Comparison of ENCODE assay signal across 8 cellular contexts in the genomic region with DNA sequence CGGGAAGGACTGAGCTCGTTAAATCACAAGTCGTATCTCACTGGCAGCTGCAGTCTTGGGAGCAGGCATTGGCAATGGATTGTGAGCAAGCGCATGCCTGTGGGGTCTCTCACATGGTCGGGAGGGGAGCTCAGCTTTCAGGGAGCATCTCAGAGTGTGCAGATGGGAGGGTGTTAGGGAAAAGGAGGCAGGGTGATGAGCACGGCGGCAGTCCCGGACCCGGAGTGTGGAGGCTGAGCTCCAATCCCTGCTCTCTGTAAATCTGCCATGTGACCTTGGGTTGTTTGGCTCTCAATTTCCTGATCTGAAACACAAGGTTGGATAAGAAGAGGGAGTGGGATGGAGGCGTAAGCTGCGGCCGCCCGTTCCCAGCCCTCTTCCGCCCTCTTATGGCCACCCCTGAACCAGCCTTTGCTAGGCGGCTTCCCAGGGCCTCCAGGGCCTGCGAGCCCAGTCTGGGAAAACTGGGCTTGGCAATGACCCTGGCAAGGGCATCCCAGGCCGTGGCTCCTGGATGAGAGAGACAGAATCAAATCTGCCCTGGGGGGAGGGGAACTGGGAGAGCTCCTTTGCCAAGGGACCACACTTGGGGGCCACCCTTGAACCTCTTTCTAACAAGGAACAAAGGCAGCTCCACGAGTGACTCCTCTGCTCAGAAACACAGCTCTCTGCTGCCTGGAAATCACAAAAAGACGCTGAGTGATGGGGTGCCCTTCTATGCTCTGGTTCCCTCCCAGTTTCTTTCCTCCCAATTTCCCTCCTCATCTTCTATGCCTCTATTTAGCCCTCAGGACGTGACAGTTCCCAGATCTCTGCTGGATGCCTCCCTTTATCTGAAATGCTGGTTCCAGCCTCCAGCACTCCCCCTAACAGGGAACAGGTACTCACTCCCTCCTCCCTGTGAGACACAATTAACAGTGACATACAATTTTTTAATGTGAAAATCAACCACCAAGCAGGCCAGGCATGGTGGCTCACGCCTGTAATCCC. TPM values are rescaled to one million over a fixed set of nuclear protein-coding genes. Genes with fewer than 3 reads are reported as not detected.
DNase-seq lines count a peak whose midpoint lies in the region; ATAC-seq and TF ChIP-seq lines count a peak whose summit lies in the region.

No MANE protein-coding gene starts in this region.

- DNase-seq in CD14-positive monocyte (ENCODE audit: low spot score), result no peak
- DNase-seq in HCT116 (ENCODE audit: low read depth, low spot score), result peak; percentile 49
- peak; percentile 87 for DNase-seq in NCI-H82 treated with DMSO at 0.1 percent for 48 hours (lab: John Stamatoyannopoulos, UW; ENCODE audit: unreplicated experiment)
- peak; percentile 50 for DNase-seq in mammary epithelial cell
- DNase-seq in iPS-NIHi7 (ENCODE audit: extremely low spot score), result peak; percentile 95
- no peak for DNase-seq in skeletal muscle cell (ENCODE audit: low read depth)

- H3K9me3 ChIP-seq in HCT116 (ENCODE audit: control insufficient read depth in 1 of 2, insufficient read depth in 1 of 2, low read depth in 1 of 2, low read length in 2 of 2) (no peaks in the 10 kb centered on the region), mammary epithelial cell (replicated peaks; ENCODE audit: insufficient read depth, low read length) (peaks cover 2% of the 10 kb centered on the region)

- dilution Hi-C loops in mammary epithelial cell (cut with HindIII; ENCODE audit: low sequenced_read_pairs), result loop anchor here (5.0 kb wide), 1 partner anchor 67 kb away; no protein-coding TSS in a partner anchor

- H3K79me2 ChIP-seq in HCT116 (ENCODE audit: insufficient read depth, low read length) (no peaks in the 10 kb centered on the region), mammary epithelial cell (ENCODE audit: insufficient read depth, low read length) (no peaks in the 10 kb centered on the region)

- no peaks in the 10 kb centered on the region for H3K9me2 ChIP-seq in HCT116 (ENCODE audit: insufficient read depth)

- intact Hi-C loops in CD14-positive monocyte (cut with micrococcal nuclease), result loop anchor here in 1 of 2 donors (10.0 kb wide), 1 partner anchor 135 kb away; no protein-coding TSS in a partner anchor
- intact Hi-C loops in HCT116 (cut with micrococcal nuclease), result loop anchor here (1.0 to 2.0 kb wide), 4 partner anchors 47 to 395 kb away; no protein-coding TSS in a partner anchor
- intact Hi-C loops in mammary epithelial cell (cut with micrococcal nuclease), result loop anchor here (1.0 to 2.0 kb wide), 6 partner anchors 23 to 395 kb away; no protein-coding TSS in a partner anchor

- H3K4me3 ChIP-seq in HCT116 (replicated peaks in 1 of 2; ENCODE audit: low read depth in 1 of 2, low read length in 2 of 2) (no peak overlapping the region), mammary epithelial cell (replicated peaks in 1 of 3; ENCODE audit: insufficient read depth in 1 of 3, low read depth in 2 of 3, low read length in 3 of 3) (no peak overlapping the region), skeletal muscle cell (ENCODE audit: low read depth, low read length) (peak overlapping the region; percentile 15)

- POLR2A ChIA-PET in HCT116 (lab: Charles Lee), result interaction anchor here (1.1 to 1.8 kb wide), 3 partner anchors 40 to 63 kb away, joined by 3 to 10 read pairs (median 4); no protein-coding TSS in a partner anchor

- H3K27me3 ChIP-seq in HCT116 (ENCODE audit: insufficient read depth, low read length) (no peaks in the 10 kb centered on the region), mammary epithelial cell (ENCODE audit: insufficient read depth, low read length) (no peaks in the 10 kb centered on the region)

- H4K20me1 ChIP-seq in HCT116 (ENCODE audit: insufficient read depth) (no peaks in the 10 kb centered on the region), mammary epithelial cell (ENCODE audit: insufficient read depth, low read length) (no peaks in the 10 kb centered on the region)

- no TSS peak for BruUV-seq in HCT116 (replicated peaks; lab: Mats Ljungman, UMichigan)
- no TSS peak for BruUV-seq in mammary epithelial cell (replicated peaks; lab: Mats Ljungman, UMichigan)

- in situ Hi-C loops in mammary epithelial cell (cut with MboI; ENCODE audit: low sequenced_read_pairs in 2 of 2), result loop anchor here in 1 of 2 donors (5.0 to 25.0 kb wide), 2 partner anchors 37 to 397 kb away; no protein-coding TSS in a partner anchor

- TF ChIP-seq POLR2A in HCT116 (IDR thresholded peaks at IDR 0.05; ENCODE audit: borderline replicate concordance, extremely low read depth, insufficient read depth, insufficient read length), result no peak

- H3K4me1 Mint-ChIP-seq in CD14-positive monocyte, result peaks cover 24% of the 10 kb centered on the region

- TF ChIP-seq CTCF in CD14-positive monocyte (IDR thresholded peaks at IDR 0.05), result peak; percentile 76
- TF ChIP-seq CTCF in HCT116 (IDR thresholded peaks at IDR 0.05 in 2 of 3, conservative IDR thresholded peaks at IDR 0.05 in 1 of 3; ENCODE audit: borderline replicate concordance in 1 of 3, insufficient read depth in 1 of 3, low read depth in 2 of 3, low read length in 2 of 3), result peak; percentile 81 to 95 (median 94)
- TF ChIP-seq CTCF in mammary epithelial cell (conservative IDR thresholded peaks at IDR 0.05 in 1 of 2, IDR thresholded peaks at IDR 0.05 in 1 of 2; ENCODE audit: extremely low read depth in 1 of 2, insufficient read depth in 1 of 2, low read depth in 1 of 2, low read length in 2 of 2), result peak; percentile 84 to 87

- H3K36me3 ChIP-seq in HCT116 (ENCODE audit: control insufficient read depth in 1 of 2, insufficient read depth in 2 of 2, low read length in 2 of 2) (no peaks in the 10 kb centered on the region), mammary epithelial cell (ENCODE audit: insufficient read depth, low read length) (no peaks in the 10 kb centered on the region)

- peaks cover 0 to 7% (median 3%) of the 10 kb centered on the region in 7 donors for H3K9me3 Mint-ChIP-seq in CD14-positive monocyte

- peak; percentile 100 for TF ChIP-seq RAD21 in HCT116 (IDR thresholded peaks at IDR 0.05; ENCODE audit: low read depth)

- ATAC-seq in HCT116 (peak; percentile 98), GM19351 (IDR thresholded peaks at IDR 0.05; ENCODE audit: unreplicated experiment) (no peak), GM19397 (IDR thresholded peaks at IDR 0.05; ENCODE audit: unreplicated experiment) (no peak)

- H3K27ac Mint-ChIP-seq in CD14-positive monocyte, result no peak overlapping the region

- H3K4me1 ChIP-seq in HCT116 (ENCODE audit: control insufficient read depth in 1 of 2, insufficient read depth in 2 of 2, low read length in 2 of 2) (peaks cover 2 to 13% of the 10 kb centered on the region in 2 experiments; a peak in 2 of 4 replicates), mammary epithelial cell (ENCODE audit: insufficient read depth, low read length) (peaks cover 9% of the 10 kb centered on the region)

- H3K27me3 Mint-ChIP-seq in CD14-positive monocyte (ENCODE audit: low read depth in 3 of 3), result peaks cover 21 to 28% (median 23%) of the 10 kb centered on the region in 3 donors

- H3K9ac ChIP-seq in HCT116 (ENCODE audit: low read length) (no peak overlapping the region), mammary epithelial cell (ENCODE audit: insufficient read depth, low read length) (no peak overlapping the region)

- CTCF ChIA-PET in HCT116 (lab: Charles Lee) (interaction anchor here (0.8 to 2.8 kb wide), 23 partner anchors 10 to 967 kb away, joined by 3 to 36 read pairs (median 5); no protein-coding TSS in a partner anchor), mammary epithelial cell (lab: Charles Lee; ENCODE audit: low non-redundant PET) (interaction anchor here (1.0 to 1.4 kb wide), 2 partner anchors 13 to 139 kb away, joined by 3 to 8 read pairs; no protein-coding TSS in a partner anchor)

- peaks cover 1 to 5% of the 10 kb centered on the region in 2 donors for H3K36me3 Mint-ChIP-seq in CD14-positive monocyte

- peak overlapping the region; percentile 39 for H3K4me2 ChIP-seq in HCT116 (ENCODE audit: low read length)
- no peak overlapping the region for H3K4me2 ChIP-seq in mammary epithelial cell (ENCODE audit: insufficient read depth, low read depth, low read length)

- 39% methylated on average over 21 of the region's 21 CpGs for WGBS in mammary epithelial cell (ENCODE audit: low coverage, missing lambda C conversion rate)

- no peak overlapping the region for H3K27ac ChIP-seq in HCT116 (ENCODE audit: low read depth, low read length)
- no peak overlapping the region for H3K27ac ChIP-seq in mammary epithelial cell (ENCODE audit: insufficient read depth, low read depth, low read length)

- H2AFZ ChIP-seq in HCT116 (ENCODE audit: low read depth, low read length, poor library complexity, severe bottlenecking) (peak overlapping the region; percentile 13), mammary epithelial cell (ENCODE audit: low read depth, low read length) (peak overlapping the region; percentile 54)

- H3K4me3 Mint-ChIP-seq in CD14-positive monocyte, result peak overlapping the region; percentile 31 to 75

- RAD21 ChIA-PET in HCT116 (lab: Charles Lee; ENCODE audit: low non-redundant PET in 1 of 2, low total read pairs in 2 of 2, uncharacterized antibody in 2 of 2, unreplicated experiment in 2 of 2), result interaction anchor here (0.6 to 2.1 kb wide), 9 partner anchors 38 to 139 kb away, joined by 3 to 9 read pairs (median 8); no protein-coding TSS in a partner anchor

TF ChIP-seq in HCT116, 20 proteins besides CTCF, POLR2A, EP300 and RAD21:
- TF ChIP-seq SIN3A (IDR thresholded peaks at IDR 0.05; ENCODE audit: low read depth) (no peak), YY1 (IDR thresholded peaks at IDR 0.05; ENCODE audit: extremely low read depth, insufficient replicate concordance, low read depth, low read length) (peak; percentile 41)
- TF ChIP-seq, protein P1, sequence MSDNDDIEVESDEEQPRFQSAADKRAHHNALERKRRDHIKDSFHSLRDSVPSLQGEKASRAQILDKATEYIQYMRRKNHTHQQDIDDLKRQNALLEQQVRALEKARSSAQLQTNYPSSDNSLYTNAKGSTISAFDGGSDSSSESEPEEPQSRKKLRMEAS (IDR thresholded peaks at IDR 0.05), result 0 out of 2 replicates have a peak, but pooled peaks have one; percentile 40

RNA-seq across cellular contexts. Expression of a gene that starts 41.7 kb away (rescaled TPM):
- polyA plus RNA-seq in CD14-positive monocyte (under 1 TPM in 1 of 2 donors, not detected in 1; 0.05 TPM), mammary epithelial cell (not detected)
- total RNA-seq in HCT116 (2021; ENCODE audit: unreplicated experiment) (1.3 TPM), mammary epithelial cell (10 to 100 TPM in 1 of 2 donors, not detected in 1; 26.5 TPM)
- 1.8 and 2.2 TPM in 2 replicates for polyA plus RNA-seq in HCT116 (2012)
- not detected for polyA minus RNA-seq in mammary epithelial cell

Comparison
In these comparisons a context has a peak if more than half of its experiments do, and no peak if none do; other contexts are left out.
1. DNase-seq: peak in HCT116 (single experiment), NCI-H82 treated with DMSO at 0.1 percent for 48 hours (single experiment), mammary epithelial cell (single experiment) and iPS-NIHi7 (single experiment); none in CD14-positive monocyte (single experiment) and skeletal muscle cell (single experiment).
2. Peak in every context shown above with its lines, with median percentiles within 50 percentile points of each other: CTCF ChIP-seq.